In the genomic region with DNA sequence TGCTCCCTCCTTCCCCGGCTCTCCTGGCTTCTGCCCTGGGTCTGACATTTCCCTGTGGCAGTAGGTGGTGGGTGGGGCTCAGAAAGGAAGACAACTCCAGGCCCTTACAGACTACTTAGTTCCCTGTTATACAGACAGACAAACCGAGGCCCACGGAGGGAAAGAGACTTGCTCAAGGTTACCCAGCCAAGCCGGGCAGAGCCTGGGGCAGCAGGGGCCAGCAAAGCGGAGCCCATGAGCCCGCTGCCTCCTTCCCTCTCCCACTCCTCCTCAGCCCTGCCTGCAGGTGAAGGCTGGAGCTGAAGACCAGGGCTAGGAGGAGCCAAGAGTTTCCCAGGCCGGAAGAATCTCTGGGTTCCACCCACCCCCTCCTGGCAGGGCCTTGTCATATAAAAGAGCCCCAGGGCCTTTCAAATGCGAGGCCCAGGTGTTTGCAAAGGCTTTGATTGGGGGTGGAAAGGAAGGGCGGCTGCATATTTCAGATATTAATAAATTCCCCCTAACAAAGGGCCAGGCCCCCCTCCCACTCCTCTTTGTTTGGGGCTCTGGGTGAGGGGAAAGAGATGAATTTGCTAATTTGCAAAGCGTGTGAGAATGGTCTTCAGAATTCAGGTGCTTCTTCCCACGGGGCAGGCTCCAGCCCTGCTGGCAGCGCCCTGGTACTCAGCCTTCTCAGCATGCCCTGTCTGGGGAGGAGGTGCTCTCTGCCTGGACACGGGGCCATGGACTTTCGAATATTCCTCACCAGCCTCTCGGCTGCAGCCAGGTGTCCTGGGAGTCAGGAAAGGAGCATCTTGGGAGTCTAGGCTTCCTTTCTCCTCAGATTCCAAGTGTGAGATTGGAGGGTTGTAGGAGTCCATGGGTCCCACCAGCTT, we compare ENCODE assay signal across 20 cellular contexts. TPM values are rescaled to one million over a fixed set of nuclear protein-coding genes. Genes with fewer than 3 reads are reported as not detected.
A peak's percentile ranks its signal among the peaks of the same experiment; 100 is the strongest.
DNase-seq lines count a peak whose midpoint lies in the region; ATAC-seq, FAIRE-seq and TF ChIP-seq lines count a peak whose summit lies in the region.
"Had no signal": no experiment of that assay in that cellular context is flagged by ENCODE, and none has a peak within 500 bp of the region (broad histone marks: within the 10 kb centered on the region; RNA-seq: fewer than 3 reads in every experiment).

No MANE protein-coding gene starts in this region.

- no peaks in the 10 kb centered on the region for H3K9me3 ChIP-seq in H9 (ENCODE audit: control insufficient read depth, low read depth, low read length)
- no peaks in the 10 kb centered on the region for H3K9me3 ChIP-seq in pancreas
- H3K9me3 ChIP-seq: esophagus squamous epithelium had no signal

- no peak overlapping the region for H2BK120ac ChIP-seq in H9 (ENCODE audit: low read depth, low read length, poor library complexity, severe bottlenecking)

- no peak overlapping the region for H3K4me3 ChIP-seq in pancreas
- H3K4me3 ChIP-seq: cardiac muscle cell, dorsolateral prefrontal cortex, esophagus squamous epithelium, skin epidermis had no signal

- CTCF ChIA-PET in RWPE1 (lab: Yijun Ruan, JAX) = no interaction called here
- CTCF ChIA-PET in activated naive CD4-positive, alpha-beta T cell treated with anti-CD3 and anti-CD28 coated beads, Interleukin-2, amount 10 ng/mL, durations not matched to agents 7 days and 5 days (lab: Charles Lee) = interaction anchor here (0.9 kb wide), 1 partner anchor 49 kb away, joined by 3 read pairs; no protein-coding TSS in a partner anchor

- peak overlapping the region; percentile 24; the same call in 1 of the 2 replicates for H3K14ac ChIP-seq in H9 (ENCODE audit: insufficient read depth, low read length)

- no peak overlapping the region for H2BK5ac ChIP-seq in H9 (ENCODE audit: insufficient read length, low read length)

- H3K4me1 ChIP-seq in H9 (ENCODE audit: insufficient read depth, low read length) = no peaks in the 10 kb centered on the region; the same call in 1 of the 2 replicates
- no peaks in the 10 kb centered on the region for H3K4me1 ChIP-seq in pancreas

- no peak overlapping the region for H4K8ac ChIP-seq in H9 (replicated peaks; ENCODE audit: insufficient read length, low read depth, low read length)

- H4K91ac ChIP-seq in H9 (ENCODE audit: insufficient read length, low read depth, low read length) = no peak overlapping the region

- no peak overlapping the region for H3K56ac ChIP-seq in H9 (ENCODE audit: insufficient read length, low read depth, low read length)

- H3K18ac ChIP-seq in H9 (ENCODE audit: insufficient read length, low read depth, low read length) = no peak overlapping the region

- H3T11ph ChIP-seq in H9 (ENCODE audit: low read length) = no peak overlapping the region

- peaks cover 37 to 51% of the 10 kb centered on the region in 2 experiments for H3K4me1 Mint-ChIP-seq in H9
- H3K4me1 Mint-ChIP-seq in activated naive CD4-positive, alpha-beta T cell treated with anti-CD3 and anti-CD28 coated beads, Interleukin-2, amount 10 ng/mL, durations not matched to agents 7 days and 5 days = peaks cover 22% of the 10 kb centered on the region

- H3K36me3 Mint-ChIP-seq in H9 (ENCODE audit: insufficient read depth in 1 of 3, low read depth in 3 of 3) = peaks cover 0 to 2% (median 0%) of the 10 kb centered on the region in 3 experiments; a peak in 2 of 7 replicates
- no peaks in the 10 kb centered on the region for H3K36me3 Mint-ChIP-seq in activated naive CD4-positive, alpha-beta T cell treated with anti-CD3 and anti-CD28 coated beads, Interleukin-2, amount 10 ng/mL, durations not matched to agents 7 days and 5 days

- peak in 3 of 4 donors; percentile 37 to 69 (median 66) for ATAC-seq in pancreas
- ATAC-seq in HG02870 (IDR thresholded peaks at IDR 0.05; ENCODE audit: unreplicated experiment) = no peak
- ATAC-seq: activated naive CD8-positive, alpha-beta T cell treated with anti-CD3 and anti-CD28 coated beads, Interleukin-2, amount 50 U/mL, for 24 hours; Right ventricle myocardium inferior had no signal

- peak overlapping the region; percentile 72 to 94 (median 79) for H3K27ac Mint-ChIP-seq in H9
- no peak overlapping the region for H3K27ac Mint-ChIP-seq in activated naive CD4-positive, alpha-beta T cell treated with anti-CD3 and anti-CD28 coated beads, Interleukin-2, amount 10 ng/mL, durations not matched to agents 7 days and 5 days
- H3K27ac Mint-ChIP-seq: activated CD4-positive, alpha-beta memory T cell treated with anti-CD3 and anti-CD28 coated beads, Interleukin-2, amount 10 ng/mL, durations not matched to agents 7 days and 5 days; activated naive CD8-positive, alpha-beta T cell treated with anti-CD3 and anti-CD28 coated beads, Interleukin-2, amount 50 U/mL, for 24 hours; activated T-helper 1 cell treated with anti-CD3 and anti-CD28 coated beads, Interleukin-12 subunit alpha, Interleukin-12 subunit beta, Interleukin-2, Interleukin-4 antibody, amounts not matched to agents 30 ng/mL and 10 ng/mL and 1 ng/mL, durations not matched to agents 14 hours and 24 hours and 36 hours had no signal

- H3K9me3 Mint-ChIP-seq in H9 = peaks cover 0 to 4% of the 10 kb centered on the region in 2 experiments; a peak in 2 of 5 replicates
- H3K9me3 Mint-ChIP-seq in activated naive CD4-positive, alpha-beta T cell treated with anti-CD3 and anti-CD28 coated beads, Interleukin-2, amount 10 ng/mL, durations not matched to agents 7 days and 5 days = no peaks in the 10 kb centered on the region
- H3K9me3 Mint-ChIP-seq: activated CD4-positive, alpha-beta memory T cell treated with anti-CD3 and anti-CD28 coated beads, Interleukin-2, amount 10 ng/mL, durations not matched to agents 7 days and 5 days; activated naive CD8-positive, alpha-beta T cell treated with anti-CD3 and anti-CD28 coated beads, Interleukin-2, amount 50 U/mL, for 24 hours; activated T-helper 1 cell treated with anti-CD3 and anti-CD28 coated beads, Interleukin-12 subunit alpha, Interleukin-12 subunit beta, Interleukin-2, Interleukin-4 antibody, amounts not matched to agents 30 ng/mL and 10 ng/mL and 1 ng/mL, durations not matched to agents 14 hours and 24 hours and 36 hours had no signal

- no peaks in the 10 kb centered on the region for H3K27me3 ChIP-seq in H9 (ENCODE audit: insufficient read depth, low read length)
- H3K27me3 ChIP-seq in pancreas = no peaks in the 10 kb centered on the region
- H3K27me3 ChIP-seq: cardiac muscle cell, dorsolateral prefrontal cortex had no signal

- no peak overlapping the region for H3K9ac ChIP-seq in H9 (ENCODE audit: extremely low read depth, insufficient read length, low read length)

- H3K79me2 ChIP-seq in H9 (ENCODE audit: insufficient read depth, low read length) = no peaks in the 10 kb centered on the region

- H2AFZ ChIP-seq in H9 (ENCODE audit: low read length) = no peak overlapping the region

- no peak overlapping the region for H2AK5ac ChIP-seq in H9 (ENCODE audit: insufficient read length, low read length)

- no peaks in the 10 kb centered on the region for H3K79me1 ChIP-seq in H9 (ENCODE audit: insufficient read depth, low read depth, low read length, poor library complexity, severe bottlenecking)

- POLR2A ChIA-PET in RWPE1 (lab: Yijun Ruan, JAX; ENCODE audit: low non-redundant PET) = no interaction called here

- H3K27me3 Mint-ChIP-seq in H9 (ENCODE audit: low read depth) = peaks cover 16% of the 10 kb centered on the region
- H3K27me3 Mint-ChIP-seq in activated naive CD4-positive, alpha-beta T cell treated with anti-CD3 and anti-CD28 coated beads, Interleukin-2, amount 10 ng/mL, durations not matched to agents 7 days and 5 days = peaks cover 78% of the 10 kb centered on the region

- no peak overlapping the region for H3K4ac ChIP-seq in H9 (ENCODE audit: low read depth, low read length)

- H3K4me2 ChIP-seq in H9 (ENCODE audit: insufficient read depth, insufficient read length, low read length) = no peak overlapping the region

- intact Hi-C loops in pancreas (cut with DNase I) = loop anchor here in 1 of 3 donors (10.0 kb wide), 1 partner anchor 77 kb away; no protein-coding TSS in a partner anchor

- no peak for FAIRE-seq in pancreas (lab: Jason Lieb, UNC)

- no peak overlapping the region for H2BK15ac ChIP-seq in H9 (ENCODE audit: low read depth, low read length)

- H3K23me2 ChIP-seq in H9 (ENCODE audit: insufficient read length, low read depth, low read length, poor library complexity, severe bottlenecking) = no peaks in the 10 kb centered on the region

- no peak overlapping the region for H2BK20ac ChIP-seq in H9 (ENCODE audit: low read depth, low read length, poor library complexity, severe bottlenecking)

- TF ChIP-seq CTCF in H9 (conservative IDR thresholded peaks at IDR 0.05) (no peak), RWPE1 (conservative IDR thresholded peaks at IDR 0.05; ENCODE audit: low read depth) (no peak), pancreas (IDR thresholded peaks at IDR 0.05) (no peak)

- H3K36me3 ChIP-seq in pancreas = no peaks in the 10 kb centered on the region
- H3K36me3 ChIP-seq: cardiac muscle cell, esophagus squamous epithelium had no signal

- no CpG with 5 or more reads among the region's 15 CpGs for WGBS in H9 (ENCODE audit: extremely low coverage, insufficient read length, low lambda C conversion rate)
- 63 to 65% methylated on average over 15 of the region's 15 CpGs for WGBS in pancreas, 2 donors

- DNase-seq in H9 (peak; percentile 79), RWPE1 (ENCODE audit: low spot score) (peak; percentile 54), iPS-NIHi11 (ENCODE audit: low spot score) (peak; percentile 87), pancreas (peak in 2 of 6 donors; percentile 23 to 37), NCI-H1092 treated with DMSO at 0.1 percent for 48 hours (lab: John Stamatoyannopoulos, UW) (no peak), putamen (ENCODE audit: low spot score) (no peak)
- no peak for DNase-seq in activated naive CD4-positive, alpha-beta T cell treated with anti-CD3 and anti-CD28 coated beads, Interleukin-2, amount 10 ng/mL, durations not matched to agents 7 days and 5 days
- DNase-seq: activated CD4-positive, alpha-beta memory T cell treated with anti-CD3 and anti-CD28 coated beads, Interleukin-2, amount 10 ng/mL, durations not matched to agents 7 days and 5 days; activated naive CD8-positive, alpha-beta T cell treated with anti-CD3 and anti-CD28 coated beads, Interleukin-2, amount 50 U/mL, for 24 hours; dorsolateral prefrontal cortex; esophagus squamous epithelium; glutamatergic neuron; kidney glomerular epithelial cell; NCI-H1436 had no signal

- H3K4me3 Mint-ChIP-seq in H9 = peak overlapping the region in 1 of 2 experiments; percentile 51; a peak in 2 of 5 replicates
- no peak overlapping the region for H3K4me3 Mint-ChIP-seq in activated naive CD4-positive, alpha-beta T cell treated with anti-CD3 and anti-CD28 coated beads, Interleukin-2, amount 10 ng/mL, durations not matched to agents 7 days and 5 days
- H3K4me3 Mint-ChIP-seq: activated CD4-positive, alpha-beta memory T cell treated with anti-CD3 and anti-CD28 coated beads, Interleukin-2, amount 10 ng/mL, durations not matched to agents 7 days and 5 days; activated naive CD8-positive, alpha-beta T cell treated with anti-CD3 and anti-CD28 coated beads, Interleukin-2, amount 50 U/mL, for 24 hours; activated T-helper 1 cell treated with anti-CD3 and anti-CD28 coated beads, Interleukin-12 subunit alpha, Interleukin-12 subunit beta, Interleukin-2, Interleukin-4 antibody, amounts not matched to agents 30 ng/mL and 10 ng/mL and 1 ng/mL, durations not matched to agents 14 hours and 24 hours and 36 hours had no signal

- no peak overlapping the region for H3K23ac ChIP-seq in H9 (ENCODE audit: insufficient read length, low read depth, low read length)

- H4K5ac ChIP-seq in H9 (ENCODE audit: insufficient read length, low read depth, low read length) = no peak overlapping the region

- no peaks in the 10 kb centered on the region for H4K20me1 ChIP-seq in H9 (ENCODE audit: control insufficient read depth, insufficient read depth, insufficient read length)

- H2BK12ac ChIP-seq in H9 (ENCODE audit: insufficient read length, low read depth, low read length) = no peak overlapping the region

- no peak overlapping the region for H3K27ac ChIP-seq in H9 (ENCODE audit: insufficient read length, low read depth, low read length)
- no peak overlapping the region for H3K27ac ChIP-seq in RWPE1
- H3K27ac ChIP-seq in pancreas = no peak overlapping the region
- H3K27ac ChIP-seq: cardiac muscle cell, esophagus squamous epithelium had no signal

RNA-seq across cellular contexts. Expression of gene SLC6A7, which starts 21.5 kb away (rescaled TPM):
- not detected in 2 replicates for total RNA-seq in H9 (2021)
- not detected for total RNA-seq in pancreas
- not detected for polyA plus RNA-seq in pancreas
- total RNA-seq: activated CD4-positive, alpha-beta memory T cell treated with anti-CD3 and anti-CD28 coated beads, Interleukin-2, amount 10 ng/mL, durations not matched to agents 7 days and 5 days; activated T-helper 1 cell treated with anti-CD3 and anti-CD28 coated beads, Interleukin-12 subunit alpha, Interleukin-12 subunit beta, Interleukin-2, Interleukin-4 antibody, amounts not matched to agents 30 ng/mL and 10 ng/mL and 1 ng/mL, durations not matched to agents 14 hours and 24 hours and 36 hours; cardiac muscle cell; esophagus squamous epithelium; mucosa of gallbladder; Right ventricle myocardium inferior had no signal
- polyA plus RNA-seq: cardiac muscle cell had no signal

RNA-seq across cellular contexts. Expression of gene CDX1, which starts 44.8 kb away (rescaled TPM):
- total RNA-seq in H9 (2021) (0.22 TPM in 1 of 2 replicates, not detected in the other), pancreas (under 1 TPM in 2 of 6 donors, not detected in 4; 0.13 to 0.16 TPM)
- under 1 TPM in 1 of 2 donors, not detected in 1; 0.19 TPM for polyA plus RNA-seq in pancreas
- total RNA-seq: activated CD4-positive, alpha-beta memory T cell treated with anti-CD3 and anti-CD28 coated beads, Interleukin-2, amount 10 ng/mL, durations not matched to agents 7 days and 5 days; activated T-helper 1 cell treated with anti-CD3 and anti-CD28 coated beads, Interleukin-12 subunit alpha, Interleukin-12 subunit beta, Interleukin-2, Interleukin-4 antibody, amounts not matched to agents 30 ng/mL and 10 ng/mL and 1 ng/mL, durations not matched to agents 14 hours and 24 hours and 36 hours; cardiac muscle cell; esophagus squamous epithelium; Right ventricle myocardium inferior had no signal

RNA-seq across cellular contexts. Expression of gene PDGFRB, which starts 55.7 kb away (rescaled TPM):
- total RNA-seq in H9 (2021) (2.2 and 3.9 TPM in 2 replicates), pancreas (10 to 100 TPM in 4 of 6 donors, 1 to 10 TPM in 2; 7.2 to 48.6 (median 15.6) TPM)
- polyA plus RNA-seq in pancreas = 10 to 100 TPM; 11.5 to 17.0 TPM

Comparison
In these comparisons a context has a peak if more than half of its experiments do, and no peak if none do; other contexts are left out.
1. DNase-seq: peak in H9 (single experiment), RWPE1 (single experiment) and iPS-NIHi11 (single experiment); none in activated naive CD4-positive, alpha-beta T cell treated with anti-CD3 and anti-CD28 coated beads, Interleukin-2, amount 10 ng/mL, durations not matched to agents 7 days and 5 days (single experiment), NCI-H1092 treated with DMSO at 0.1 percent for 48 hours (single experiment) and putamen (single experiment).